In the genomic region with DNA sequence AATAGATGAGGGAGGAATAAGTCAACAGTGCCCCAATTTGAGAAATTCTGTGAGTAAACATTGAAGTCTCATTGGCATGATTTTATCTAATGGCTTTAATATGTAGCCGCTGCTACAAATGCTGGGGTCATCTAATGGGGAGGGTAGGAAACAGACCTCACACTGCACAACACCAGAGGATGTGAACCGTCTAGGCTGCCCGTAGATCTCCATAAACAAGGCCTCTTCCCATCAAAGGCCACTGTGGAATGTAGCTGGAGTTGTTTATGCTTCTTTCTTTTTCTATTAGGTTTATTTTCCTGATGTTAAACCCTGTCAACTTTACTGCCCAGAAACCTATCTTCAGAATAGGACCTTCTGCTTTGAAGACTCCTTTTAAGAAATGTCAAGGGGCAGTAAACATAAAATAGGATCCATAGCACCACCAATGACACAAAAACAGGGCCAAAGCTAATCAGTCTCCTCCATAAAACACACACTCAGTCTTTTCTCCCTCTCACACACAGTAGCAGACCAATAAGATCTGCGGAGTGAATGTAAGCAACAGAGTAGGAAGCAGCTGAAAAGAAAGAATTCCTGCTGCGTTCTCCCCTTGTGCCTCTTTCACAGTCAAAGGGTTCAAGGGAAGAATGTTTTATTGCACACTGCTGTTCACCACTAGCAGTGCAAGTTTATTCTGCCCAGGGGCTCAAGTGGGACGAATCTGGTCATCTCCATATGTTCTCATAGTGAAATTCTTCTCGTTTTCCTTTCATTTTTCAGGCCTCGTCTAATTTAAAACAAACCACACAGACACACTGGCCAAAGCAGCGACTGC, we compare ENCODE assay signal across 17 cellular contexts.
DNase-seq lines count a peak whose midpoint lies in the region; ATAC-seq and TF ChIP-seq lines count a peak whose summit lies in the region.
"Had no signal": no experiment of that assay in that cellular context is flagged by ENCODE, and none has a peak within 500 bp of the region (broad histone marks: within the 10 kb centered on the region; RNA-seq: fewer than 3 reads in every experiment).

No MANE protein-coding gene starts in this region.

- H3K36me3 Mint-ChIP-seq in brain = peaks cover 9% of the 10 kb centered on the region
- H3K36me3 Mint-ChIP-seq: CD8-positive, alpha-beta T cell had no signal

- H3K4me1 ChIP-seq in lower lobe of right lung (peaks cover 53% of the 10 kb centered on the region), tibial artery (peaks cover 0 to 65% (median 19%) of the 10 kb centered on the region in 4 donors)

- ATAC-seq in lower lobe of right lung = no peak
- ATAC-seq in GM21529 (IDR thresholded peaks at IDR 0.05; ENCODE audit: unreplicated experiment) = no peak
- ATAC-seq: CD8-positive, alpha-beta T cell; psoas muscle had no signal

- intact Hi-C loops in lower lobe of right lung (cut with DNase I) (no loop called here), tibial artery (cut with DNase I; ENCODE audit: low total_unique reads) (loop anchor here (10.0 kb wide), 1 partner anchor 107 kb away; no protein-coding TSS in a partner anchor)

- H3K4me1 Mint-ChIP-seq in brain = peaks cover 70% of the 10 kb centered on the region

- peak overlapping the region; percentile 73 for H3K27ac ChIP-seq in KOPT-K1 (ENCODE audit: low read depth, low read length, poor library complexity, severe bottlenecking)
- peak overlapping the region; percentile 32 for H3K27ac ChIP-seq in lower lobe of right lung
- H3K27ac ChIP-seq in tibial artery = peak overlapping the region; percentile 77 to 81
- H3K27ac ChIP-seq: psoas muscle had no signal

- H3K9me3 Mint-ChIP-seq in brain = no peaks in the 10 kb centered on the region
- H3K9me3 Mint-ChIP-seq: activated CD4-positive, alpha-beta T cell treated with anti-CD3 and anti-CD28 coated beads, Interleukin-2, amount 10 ng/mL, durations not matched to agents 24 days and 14 days; activated T-helper 1 cell treated with anti-CD3 and anti-CD28 coated beads, Interleukin-12 subunit alpha, Interleukin-12 subunit beta, Interleukin-2, Interleukin-4 antibody, amounts not matched to agents 30 ng/mL and 10 ng/mL and 1 ng/mL, durations not matched to agents 14 hours and 24 hours and 36 hours; CD8-positive, alpha-beta T cell; T-helper 1 cell treated with Interleukin-12 subunit alpha and Interleukin-12 subunit beta and Interleukin-4 antibody, amounts not matched to agents 30 μg/mL and 1 μg/mL, for 36 hours had no signal

- H3K27me3 ChIP-seq in lower lobe of right lung (ENCODE audit: low read depth) (no peaks in the 10 kb centered on the region), tibial artery (no peaks in the 10 kb centered on the region)

- DNase-seq in lower lobe of right lung (no peak), tibial artery (no peak), GDM1 (lab: John Stamatoyannopoulos, UW) (no peak), NCI-H2107 treated with DMSO at 0.1 percent for 48 hours (lab: John Stamatoyannopoulos, UW; ENCODE audit: unreplicated experiment) (no peak)
- DNase-seq: activated CD4-positive, alpha-beta T cell treated with anti-CD3 and anti-CD28 coated beads, Interleukin-2, amount 10 ng/mL, durations not matched to agents 24 days and 14 days; anterior cingulate cortex; CD8-positive, alpha-beta T cell; foreskin fibroblast; midbrain; NCI-H1436 treated with DMSO at 0.1 percent for 48 hours; psoas muscle; stimulated activated CD4-positive, alpha-beta T cell treated with anti-CD3 and anti-CD28 coated beads, Interleukin-1b, Interleukin-23, amount 100 ng/mL, for 48 hours had no signal

- peak overlapping the region in 3 of 5 experiments; percentile 6 to 55 (median 36) for H3K4me3 Mint-ChIP-seq in brain
- H3K4me3 Mint-ChIP-seq: activated CD4-positive, alpha-beta T cell treated with anti-CD3 and anti-CD28 coated beads, Interleukin-2, amount 10 ng/mL, durations not matched to agents 24 days and 14 days; activated T-helper 1 cell treated with anti-CD3 and anti-CD28 coated beads, Interleukin-12 subunit alpha, Interleukin-12 subunit beta, Interleukin-2, Interleukin-4 antibody, amounts not matched to agents 30 ng/mL and 10 ng/mL and 1 ng/mL, durations not matched to agents 14 hours and 24 hours and 36 hours; CD8-positive, alpha-beta T cell; T-helper 1 cell treated with Interleukin-12 subunit alpha and Interleukin-12 subunit beta and Interleukin-4 antibody, amounts not matched to agents 30 μg/mL and 1 μg/mL, for 36 hours had no signal

- H3K9me3 ChIP-seq in KOPT-K1 (ENCODE audit: insufficient read depth, low read length, poor library complexity, severe bottlenecking) (no peaks in the 10 kb centered on the region), lower lobe of right lung (no peaks in the 10 kb centered on the region), tibial artery (no peaks in the 10 kb centered on the region)
- H3K9me3 ChIP-seq: psoas muscle had no signal

- H3K4me3 ChIP-seq in lower lobe of right lung = no peak overlapping the region
- H3K4me3 ChIP-seq in tibial artery = peak overlapping the region in 1 of 2 donors; percentile 7
- H3K4me3 ChIP-seq: psoas muscle had no signal

- H3K27ac Mint-ChIP-seq in brain = peak overlapping the region; percentile 0 to 93 (median 85)
- H3K27ac Mint-ChIP-seq: activated CD4-positive, alpha-beta T cell treated with anti-CD3 and anti-CD28 coated beads, Interleukin-2, amount 10 ng/mL, durations not matched to agents 24 days and 14 days; activated T-helper 1 cell treated with anti-CD3 and anti-CD28 coated beads, Interleukin-12 subunit alpha, Interleukin-12 subunit beta, Interleukin-2, Interleukin-4 antibody, amounts not matched to agents 30 ng/mL and 10 ng/mL and 1 ng/mL, durations not matched to agents 14 hours and 24 hours and 36 hours; CD8-positive, alpha-beta T cell; T-helper 1 cell treated with Interleukin-12 subunit alpha and Interleukin-12 subunit beta and Interleukin-4 antibody, amounts not matched to agents 30 μg/mL and 1 μg/mL, for 36 hours had no signal

- H3K27me3 Mint-ChIP-seq in brain = no peaks in the 10 kb centered on the region

- no peaks in the 10 kb centered on the region for H3K36me3 ChIP-seq in KOPT-K1 (ENCODE audit: insufficient read depth, low read length)
- H3K36me3 ChIP-seq in lower lobe of right lung = no peaks in the 10 kb centered on the region
- no peaks in the 10 kb centered on the region for H3K36me3 ChIP-seq in tibial artery

- TF ChIP-seq CTCF in brain (conservative IDR thresholded peaks at IDR 0.05) (no peak), lower lobe of right lung (IDR thresholded peaks at IDR 0.05) (no peak), tibial artery (IDR thresholded peaks at IDR 0.05) (no peak)
